1 cellular context compared by ENCODE assay signal in genomic region chr6:26330835-26331808, GRCh38.
A peak's percentile ranks its signal among the peaks of the same experiment; 100 is the strongest.
TF ChIP-seq lines count a peak whose summit lies in the region.

No MANE protein-coding gene starts in this region.

TF ChIP-seq in HEK293, 187 proteins besides CTCF, POLR2A, EP300 and RAD21 (continued from another document and continues in another):
- TF ChIP-seq INSM2 (tag by site-specific recombination; IDR thresholded peaks at IDR 0.05) (peak; percentile 21; the same call in 1 of the 2 replicates), ZFP69B (tag by site-specific recombination; IDR thresholded peaks at IDR 0.05) (peak; percentile 52; the same call in 1 of the 2 replicates), ZNF239 (tag by site-specific recombination; IDR thresholded peaks at IDR 0.05) (no peak), ZNF830 (tag by site-specific recombination; IDR thresholded peaks at IDR 0.05; ENCODE audit: low read depth) (peak; percentile 45; the same call in 1 of the 2 replicates), PRDM2 (tag by site-specific recombination; IDR thresholded peaks at IDR 0.05; ENCODE audit: borderline replicate concordance) (no peak), ZNF626 (tag by site-specific recombination; IDR thresholded peaks at IDR 0.05) (no peak), MYNN (tag by site-specific recombination; IDR thresholded peaks at IDR 0.05; ENCODE audit: borderline replicate concordance) (no peak), ZNF664 (tag by site-specific recombination; IDR thresholded peaks at IDR 0.05) (peak; percentile 23; the same call in 1 of the 2 replicates), REST (tag by site-specific recombination; IDR thresholded peaks at IDR 0.05) (no peak), ZNF596 (tag by site-specific recombination; IDR thresholded peaks at IDR 0.05) (no peak), ZNF211 (tag by site-specific recombination; IDR thresholded peaks at IDR 0.05; ENCODE audit: low read depth) (no peak), ZSCAN5A (tag by site-specific recombination; IDR thresholded peaks at IDR 0.05) (peak; percentile 97), ZBTB48 (tag by site-specific recombination; IDR thresholded peaks at IDR 0.05) (no peak), ZNF580 (tag by site-specific recombination; IDR thresholded peaks at IDR 0.05) (peak; percentile 96), ZNF184 (tag by site-specific recombination; IDR thresholded peaks at IDR 0.05) (peak; percentile 68; the same call in 1 of the 2 replicates), PRDM6 (tag by site-specific recombination; IDR thresholded peaks at IDR 0.05) (peak; percentile 56; the same call in 1 of the 2 replicates), ZNF501 (tag by site-specific recombination; IDR thresholded peaks at IDR 0.05) (peak; percentile 70), ZNF148 (tag by site-specific recombination; IDR thresholded peaks at IDR 0.05; ENCODE audit: borderline replicate concordance) (no peak), ZNF366 (tag by site-specific recombination; conservative IDR thresholded peaks at IDR 0.05) (peak; percentile 84), ZNF561 (tag by site-specific recombination; IDR thresholded peaks at IDR 0.05; ENCODE audit: borderline replicate concordance) (peak; percentile 95), ZFP37 (tag by site-specific recombination; IDR thresholded peaks at IDR 0.05) (peak; percentile 48; the same call in 1 of the 2 replicates), RBAK (tag by site-specific recombination; IDR thresholded peaks at IDR 0.05) (no peak), GFI1B (tag by site-specific recombination; IDR thresholded peaks at IDR 0.05) (peak; percentile 16; the same call in 1 of the 2 replicates), PRDM1 (tag by site-specific recombination; IDR thresholded peaks at IDR 0.05) (peak; percentile 17; the same call in 1 of the 2 replicates), ZNF677 (tag by site-specific recombination; IDR thresholded peaks at IDR 0.05) (no peak), PATZ1 (tag by site-specific recombination; IDR thresholded peaks at IDR 0.05) (peak; percentile 30), ZNF140 (tag by site-specific recombination; IDR thresholded peaks at IDR 0.05) (no peak), ZNF335 (tag by site-specific recombination; conservative IDR thresholded peaks at IDR 0.05) (peak; percentile 74), KLF9 (tag by site-specific recombination; IDR thresholded peaks at IDR 0.05; ENCODE audit: low read depth) (peak; percentile 10; the same call in 1 of the 2 replicates), ZEB2 (tag by site-specific recombination; IDR thresholded peaks at IDR 0.05) (peak; percentile 96), TSHZ1 (tag by site-specific recombination; IDR thresholded peaks at IDR 0.05; ENCODE audit: borderline replicate concordance) (0 out of 2 replicates have a peak, but pooled peaks have one; percentile 49), ZNF394 (tag by site-specific recombination; IDR thresholded peaks at IDR 0.05; ENCODE audit: borderline replicate concordance) (peak; percentile 59)
